1 cellular context compared by ENCODE assay signal in the genomic region with DNA sequence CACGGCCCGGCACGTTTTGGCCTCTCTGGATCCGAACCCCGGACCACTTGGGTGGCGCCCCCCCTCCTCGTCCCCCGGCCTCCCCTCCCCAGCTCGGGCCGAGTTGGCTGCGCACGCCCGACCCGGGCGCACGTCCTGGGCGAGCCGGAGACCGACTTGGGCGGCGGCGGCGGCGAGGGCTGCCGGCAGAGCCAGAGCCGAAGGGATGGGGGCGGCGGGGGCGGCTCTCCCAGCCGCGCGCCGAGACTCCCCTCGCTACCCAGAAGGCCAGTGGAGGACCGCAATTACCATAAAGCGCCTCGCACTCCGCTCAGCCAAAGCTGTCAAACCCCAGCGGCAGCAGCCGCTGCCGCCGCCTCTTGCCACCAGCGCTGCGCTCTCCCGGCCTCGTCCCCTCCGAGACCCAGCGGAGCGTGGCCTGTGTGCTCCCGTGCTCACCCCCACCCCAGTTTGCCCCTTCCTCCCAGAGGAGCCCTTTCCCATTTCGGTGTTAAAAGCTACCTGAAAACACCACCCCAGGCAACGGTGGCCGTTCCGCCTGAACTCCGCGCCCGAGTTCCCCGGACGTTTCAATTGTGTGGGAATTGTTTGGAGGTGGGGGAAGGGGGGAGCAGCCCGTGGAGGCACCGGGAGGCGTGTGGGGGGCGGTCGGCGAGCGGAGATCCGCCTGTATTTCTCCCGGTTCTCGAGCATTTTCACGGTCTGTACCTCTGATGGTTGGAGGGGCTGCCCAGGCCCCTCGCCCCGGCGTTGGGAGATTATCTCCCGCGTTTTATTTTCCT.
TF ChIP-seq lines count a peak whose summit lies in the region.

No MANE protein-coding gene starts in this region.

TF ChIP-seq in SK-N-SH treated with all-trans-retinoic acid at 6 μM for 48 hours, 23 proteins besides CTCF, POLR2A, EP300 and RAD21 (continued from another document):
- TF ChIP-seq, protein P1, sequence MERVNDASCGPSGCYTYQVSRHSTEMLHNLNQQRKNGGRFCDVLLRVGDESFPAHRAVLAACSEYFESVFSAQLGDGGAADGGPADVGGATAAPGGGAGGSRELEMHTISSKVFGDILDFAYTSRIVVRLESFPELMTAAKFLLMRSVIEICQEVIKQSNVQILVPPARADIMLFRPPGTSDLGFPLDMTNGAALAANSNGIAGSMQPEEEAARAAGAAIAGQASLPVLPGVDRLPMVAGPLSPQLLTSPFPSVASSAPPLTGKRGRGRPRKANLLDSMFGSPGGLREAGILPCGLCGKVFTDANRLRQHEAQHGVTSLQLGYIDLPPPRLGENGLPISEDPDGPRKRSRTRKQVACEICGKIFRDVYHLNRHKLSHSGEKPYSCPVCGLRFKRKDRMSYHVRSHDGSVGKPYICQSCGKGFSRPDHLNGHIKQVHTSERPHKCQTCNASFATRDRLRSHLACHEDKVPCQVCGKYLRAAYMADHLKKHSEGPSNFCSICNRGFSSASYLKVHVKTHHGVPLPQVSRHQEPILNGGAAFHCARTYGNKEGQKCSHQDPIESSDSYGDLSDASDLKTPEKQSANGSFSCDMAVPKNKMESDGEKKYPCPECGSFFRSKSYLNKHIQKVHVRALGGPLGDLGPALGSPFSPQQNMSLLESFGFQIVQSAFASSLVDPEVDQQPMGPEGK (CRISPR knock-in tag; IDR thresholded peaks at IDR 0.05; ENCODE audit: borderline replicate concordance) = no peak
- TF ChIP-seq ZFP3 (CRISPR knock-in tag; IDR thresholded peaks at IDR 0.05) (no peak), SNAI2 (CRISPR knock-in tag; IDR thresholded peaks at IDR 0.05) (no peak)
TF ChIP-seq in SK-N-SH treated with all-trans-retinoic acid at 6 μM for 48 hours: peak in this region for 0.
